29 cellular contexts compared by ENCODE assay signal in the genomic region with DNA sequence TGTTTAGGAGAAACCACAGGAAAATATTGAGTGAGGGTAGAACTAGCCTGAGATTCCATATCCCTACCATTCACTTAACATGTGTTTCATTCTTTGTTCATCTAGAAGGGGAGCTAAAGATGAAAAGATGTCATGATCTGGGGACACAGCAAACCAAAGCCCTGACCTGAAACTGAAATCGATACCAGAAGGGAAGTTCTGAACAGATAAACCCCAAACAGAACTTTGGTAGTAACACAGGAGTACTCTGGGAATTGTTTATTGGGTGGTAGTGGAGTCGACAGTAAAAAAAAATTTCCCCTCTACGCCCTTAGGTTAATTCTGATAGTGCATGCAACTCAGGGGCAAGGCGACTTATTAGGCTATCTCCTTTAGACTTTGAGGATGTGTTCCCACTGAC. TPM values are rescaled to one million over a fixed set of nuclear protein-coding genes. Genes with fewer than 3 reads are reported as not detected.
"Had no signal": no experiment of that assay in that cellular context is flagged by ENCODE, and none has a peak within 500 bp of the region (broad histone marks: within the 10 kb centered on the region; RNA-seq: fewer than 3 reads in every experiment).

No MANE protein-coding gene starts in this region.

- H3K36me3 ChIP-seq: gastroesophageal sphincter, spleen, tibial nerve, upper lobe of right lung, vagina had no signal

- H3K27me3 ChIP-seq: testis, tibial nerve, vagina had no signal

- H3K4me3 ChIP-seq: gastroesophageal sphincter, mucosa of descending colon, spleen, testis, tibial nerve, upper lobe of right lung, vagina had no signal

- H3K9me3 ChIP-seq: gastroesophageal sphincter, mucosa of descending colon, testis, tibial nerve, upper lobe of right lung, vagina had no signal

- H3K4me1 ChIP-seq: gastroesophageal sphincter, spleen, tibial nerve, upper lobe of right lung, vagina had no signal

- ATAC-seq: esophagus mucosa; gastroesophageal sphincter; left lobe of liver; mucosa of descending colon; natural killer cell; sciatic nerve; stimulated activated naive B cell treated with anti-CD40 and anti-IgM and Interleukin-4, amounts not matched to agents 10 μg/mL and 1 μg/mL and 100 μg/mL, for 72 hours; stimulated activated naive CD8-positive, alpha-beta T cell treated with anti-CD3 and anti-CD28 coated beads, Interleukin-15, amount 100 ng/mL, for 72 hours; upper lobe of right lung had no signal

- H3K27ac ChIP-seq: gastroesophageal sphincter, spleen, testis, tibial nerve, upper lobe of right lung, vagina had no signal

- DNase-seq: effector memory CD4-positive, alpha-beta T cell; glutamatergic neuron; islet precursor cell; mammary epithelial cell; mucosa of descending colon; natural killer cell; posterior cingulate gyrus; spleen; stimulated activated CD4-positive, alpha-beta T cell treated with anti-CD3 and anti-CD28 coated beads, Interleukin-15, amount 100 ng/mL, for 24 hours; stimulated activated CD4-positive, alpha-beta T cell treated with anti-CD3 and anti-CD28 coated beads, Interleukin-1b, Interleukin-23, amount 100 ng/mL, for 48 hours; stimulated activated CD4-positive, alpha-beta T cell treated with anti-CD3 and anti-CD28 coated beads, Interleukin-4, amount 100 ng/mL, for 4 hours; stimulated activated naive B cell treated with anti-CD40 and anti-IgM and Interleukin-4, amounts not matched to agents 10 μg/mL and 1 μg/mL and 100 μg/mL, for 72 hours; stimulated activated naive CD8-positive, alpha-beta T cell treated with anti-CD3 and anti-CD28 coated beads, Interleukin-15, amount 100 ng/mL, for 72 hours; testis; upper lobe of right lung had no signal

RNA-seq across cellular contexts. Expression of a gene that starts 27.2 kb away (rescaled TPM):
- total RNA-seq: esophagus mucosa, fibroblast of lung, gastroesophageal sphincter, left lobe of liver, lower leg skin, mammary epithelial cell, mucosa of descending colon, myocyte, natural killer cell, neural crest cell, osteocyte, pulmonary artery endothelial cell, skeletal muscle tissue, spleen, subcutaneous adipose tissue, upper lobe of right lung, vagina had no signal
- polyA plus RNA-seq: fibroblast of lung, mammary epithelial cell, spleen had no signal
